ENCODE assay signal across 8 cellular contexts in genomic region chr2:27133905-27134780, GRCh38. TPM values are rescaled to one million over a fixed set of nuclear protein-coding genes. Genes with fewer than 3 reads are reported as not detected.
DNase-seq lines count a peak whose midpoint lies in the region; ATAC-seq lines count a peak whose summit lies in the region.

Gene PREB (minus strand): TSS chr2:27134636. CDS start chr2:27134421, 215 bp downstream.

- H3K4me3 ChIP-seq in effector memory CD4-positive, alpha-beta T cell (ENCODE audit: insufficient read depth, low read depth, low read length, poor library complexity, severe bottlenecking), result peak within 1 kb of the TSS; percentile 99

- peaks cover 17% of the 10 kb centered on the region for H3K4me1 Mint-ChIP-seq in memory B cell

- H3K36me3 ChIP-seq in effector memory CD4-positive, alpha-beta T cell (ENCODE audit: control insufficient read depth, insufficient read depth, low read length), result peaks cover 25% of the 10 kb centered on the region

- no peaks in the 10 kb centered on the region for H3K9me3 ChIP-seq in effector memory CD4-positive, alpha-beta T cell (ENCODE audit: control insufficient read depth, low read length)

- no peaks in the 10 kb centered on the region for H3K9me3 Mint-ChIP-seq in memory B cell

- peak within 1 kb of the TSS; percentile 94 for H3K4me3 Mint-ChIP-seq in memory B cell

- H3K36me3 Mint-ChIP-seq in memory B cell, result peaks cover 10% of the 10 kb centered on the region

- peak within 1 kb of the TSS; percentile 95 for H3K27ac ChIP-seq in effector memory CD4-positive, alpha-beta T cell (ENCODE audit: insufficient read depth, low read length, poor library complexity, severe bottlenecking)

- no peaks in the 10 kb centered on the region for H3K27me3 Mint-ChIP-seq in memory B cell

- H3K4me1 ChIP-seq in effector memory CD4-positive, alpha-beta T cell (ENCODE audit: control insufficient read depth, insufficient read depth, low read length, poor library complexity, severe bottlenecking), result peaks cover 13% of the 10 kb centered on the region

- POLR2A ChIA-PET in activated CD8-positive, alpha-beta memory T cell treated with anti-CD3 and anti-CD28 coated beads for 36 hours (lab: Charles Lee), result interaction anchor here (0.7 to 2.5 kb wide), 4 partner anchors 11 to 84 kb away, joined by 3 to 11 read pairs (median 4); partner anchors contain the start of genes ABHD1, AGBL5 and SLC5A6

- H3K27ac Mint-ChIP-seq in memory B cell, result peak within 1 kb of the TSS; percentile 94

- CTCF ChIA-PET in activated CD8-positive, alpha-beta memory T cell treated with anti-CD3 and anti-CD28 coated beads for 36 hours (lab: Charles Lee), result interaction anchor here (0.6 to 3.6 kb wide), 10 partner anchors 8 to 205 kb away, joined by 3 to 21 read pairs (median 3); partner anchors contain the start of genes ABHD1, AGBL5, KHK and OST4

- ATAC-seq in GM19468 (IDR thresholded peaks at IDR 0.05; ENCODE audit: extremely low read depth, unreplicated experiment) (peak; percentile 64), memory B cell (ENCODE audit: low read depth) (peak; percentile 97)

- DNase-seq in CMK (ENCODE audit: low read depth) (peak; percentile 93), HT-29 (ENCODE audit: low spot score) (peak; percentile 95), NOMO-1 (lab: John Stamatoyannopoulos, UW; ENCODE audit: unreplicated experiment in 2 of 2) (peak; percentile 93 to 96), memory B cell (ENCODE audit: low spot score in 2 of 2) (peak; percentile 98 to 99)
- DNase-seq in effector memory CD4-positive, alpha-beta T cell, result peak; percentile 95 to 96 (median 96)
- DNase-seq in stimulated activated CD8-positive, alpha-beta memory T cell treated with anti-CD3 and anti-CD28 coated beads, Interleukin-12 subunit alpha, Interleukin-12 subunit beta, amount 100 ng/mL, for 24 hours (ENCODE audit: extremely low read depth), result peak; percentile 97

- no peaks in the 10 kb centered on the region for H3K27me3 ChIP-seq in effector memory CD4-positive, alpha-beta T cell (replicated peaks; ENCODE audit: control insufficient read depth, insufficient read depth, low read length, poor library complexity, severe bottlenecking)

RNA-seq across cellular contexts. Expression of gene PREB, which starts in this region (rescaled TPM):
- total RNA-seq in HT-29 (2014; rRNA removed; shearing (Covaris generic)), result 84.6 and 96.2 TPM in 2 replicates
- total RNA-seq in activated CD8-positive, alpha-beta memory T cell treated with anti-CD3 and anti-CD28 coated beads for 36 hours, result 10 to 100 TPM; 72.0 to 77.0 TPM

Comparison
In these comparisons a context has a peak if more than half of its experiments do, and no peak if none do; other contexts are left out.
1. Peak in every context shown above with its lines: DNase-seq, ATAC-seq, H3K4me3 ChIP-seq and H3K27ac ChIP-seq.